9 cellular contexts compared by ENCODE assay signal in the genomic region with DNA sequence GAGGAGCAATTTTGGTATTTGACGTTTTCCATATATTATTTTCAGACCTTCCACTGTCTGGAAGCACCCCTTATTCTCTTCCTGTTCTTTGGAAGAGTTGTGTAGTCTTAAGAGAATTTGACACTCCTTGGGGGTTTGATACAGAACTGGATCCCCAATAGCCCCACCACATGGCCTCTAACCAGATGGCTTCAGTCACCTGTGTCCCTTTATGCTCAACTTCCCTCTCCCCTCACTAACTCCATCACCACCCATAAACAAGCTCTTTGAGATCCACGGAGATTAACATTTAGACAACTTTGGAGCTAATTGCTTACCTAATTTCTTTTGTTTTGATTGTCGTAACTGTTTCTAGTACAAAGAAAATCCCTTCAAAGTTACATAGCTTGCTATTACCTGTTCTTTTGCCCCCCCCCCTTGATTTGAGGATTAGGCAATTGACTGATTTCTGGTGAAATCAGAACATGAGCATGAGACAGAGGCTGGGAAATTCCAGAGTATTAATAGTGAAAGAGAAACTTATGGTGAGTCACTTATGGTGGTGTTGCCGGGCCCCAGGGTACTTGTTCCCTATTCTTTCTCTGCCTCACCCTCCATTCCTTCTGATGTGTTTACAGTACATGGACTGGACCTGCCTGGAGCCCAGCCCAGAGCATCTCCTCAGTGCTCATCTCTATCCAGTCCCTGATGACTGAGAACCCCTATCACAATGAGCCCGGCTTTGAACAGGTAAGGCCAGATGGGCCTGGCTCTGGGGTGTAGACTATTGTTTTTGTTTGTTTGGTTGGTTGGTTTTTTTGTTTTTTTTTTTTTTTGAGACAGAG. TPM values are rescaled to one million over a fixed set of nuclear protein-coding genes. Genes with fewer than 3 reads are reported as not detected.
A peak's percentile ranks its signal among the peaks of the same experiment; 100 is the strongest.
DNase-seq lines count a peak whose midpoint lies in the region; ATAC-seq, FAIRE-seq and TF ChIP-seq lines count a peak whose summit lies in the region.
"Had no signal": no experiment of that assay in that cellular context is flagged by ENCODE, and none has a peak within 500 bp of the region (broad histone marks: within the 10 kb centered on the region; RNA-seq: fewer than 3 reads in every experiment).

No MANE protein-coding gene starts in this region.

- no peaks in the 10 kb centered on the region for H3K4me1 ChIP-seq in smooth muscle cell (ENCODE audit: low read depth)
- H3K4me1 ChIP-seq in kidney (ENCODE audit: control insufficient read depth in 1 of 2, insufficient read depth in 1 of 2, low read depth in 1 of 2, low read length in 2 of 2), result peaks cover 6 to 12% of the 10 kb centered on the region in 2 donors

- peaks cover 54% of the 10 kb centered on the region for H3K4me1 Mint-ChIP-seq in activated B cell treated with CpG ODN at 0.5 μM for 24 hours

- no peak for FAIRE-seq in kidney (lab: Jason Lieb, UNC)

- H3K27me3 ChIP-seq in smooth muscle cell (ENCODE audit: low read depth) (no peaks in the 10 kb centered on the region), WERI-Rb-1 (ENCODE audit: insufficient read depth, low read depth, severe bottlenecking) (no peaks in the 10 kb centered on the region)

- CTCF ChIA-PET in activated B cell treated with CpG ODN at 0.5 μM for 24 hours (lab: Charles Lee), result interaction anchor here (0.7 to 2.2 kb wide), 4 partner anchors 23 to 117 kb away, joined by 3 to 11 read pairs (median 4); a partner anchor contains a TSS

- H3K36me3 Mint-ChIP-seq in activated B cell treated with CpG ODN at 0.5 μM for 24 hours (ENCODE audit: low read depth), result peaks cover 80% of the 10 kb centered on the region

- peaks cover 11% of the 10 kb centered on the region for H3K36me3 ChIP-seq in smooth muscle cell (ENCODE audit: low read depth)
- peaks cover 88% of the 10 kb centered on the region for H3K36me3 ChIP-seq in WERI-Rb-1
- H3K36me3 ChIP-seq in kidney (ENCODE audit: control insufficient read depth in 1 of 2, insufficient read depth in 2 of 2, low read length in 2 of 2), result peaks cover 21 to 34% of the 10 kb centered on the region in 2 donors

- 81% methylated on average over 5 of the region's 5 CpGs for WGBS in smooth muscle cell (ENCODE audit: low lambda C conversion rate)

- H3K9me3 ChIP-seq in smooth muscle cell (replicated peaks; ENCODE audit: low read depth), result no peaks in the 10 kb centered on the region
- no peaks in the 10 kb centered on the region for H3K9me3 ChIP-seq in WERI-Rb-1 (ENCODE audit: severe bottlenecking)
- no peaks in the 10 kb centered on the region for H3K9me3 ChIP-seq in kidney (ENCODE audit: control insufficient read depth in 1 of 2, low read length in 2 of 2)

- ATAC-seq in HG03139 (IDR thresholded peaks at IDR 0.05; ENCODE audit: unreplicated experiment), result peak; percentile 61
- ATAC-seq in activated B cell treated with CpG ODN at 0.5 μM for 24 hours (ENCODE audit: low read depth), result peak; percentile 90

- intact Hi-C loops in activated B cell treated with CpG ODN at 0.5 μM for 24 hours (cut with micrococcal nuclease) (loop anchor here (1.0 kb wide), 2 partner anchors 7 to 29 kb away; a partner anchor contains a TSS), kidney (cut with DNase I) (no loop called here)

- H3K9me3 Mint-ChIP-seq in activated B cell treated with CpG ODN at 0.5 μM for 24 hours, result no peaks in the 10 kb centered on the region

- no peak overlapping the region for H3K4me3 ChIP-seq in epithelial cell of esophagus (ENCODE audit: low read length)
- no peak overlapping the region for H3K4me3 ChIP-seq in smooth muscle cell
- H3K4me3 ChIP-seq in WERI-Rb-1 (ENCODE audit: low read depth, low read length), result no peak overlapping the region
- no peak overlapping the region for H3K4me3 ChIP-seq in kidney (ENCODE audit: low read length in 2 of 2)

- peak overlapping the region; percentile 60 for H3K4me3 Mint-ChIP-seq in activated B cell treated with CpG ODN at 0.5 μM for 24 hours

- no peak overlapping the region for H2AFZ ChIP-seq in smooth muscle cell (ENCODE audit: low read depth)

- no peaks in the 10 kb centered on the region for H3K27me3 Mint-ChIP-seq in activated B cell treated with CpG ODN at 0.5 μM for 24 hours

- peak; percentile 39 for DNase-seq in activated gamma-delta T cell treated with anti-CD3 and anti-CD28 coated beads, Interleukin-2, amount 50 U/mL, for 16 hours (ENCODE audit: low read depth)
- DNase-seq in activated gamma-delta T cell treated with Interleukin-2 at 50 U/mL for 16 hours (no peak), activated B cell treated with CpG ODN at 0.5 μM for 24 hours (peak; percentile 35), epithelial cell of esophagus (ENCODE audit: low read depth) (peak; percentile 99), smooth muscle cell (lab: John Stamatoyannopoulos, UW; ENCODE audit: unreplicated experiment) (no peak), WERI-Rb-1 (no peak), kidney (no peak)

- no peak overlapping the region for H3K4me2 ChIP-seq in smooth muscle cell

- POLR2A ChIA-PET in activated B cell treated with CpG ODN at 0.5 μM for 24 hours (lab: Charles Lee), result interaction anchor here (0.6 to 5.8 kb wide), 13 partner anchors 8 to 1726 kb away, joined by 3 to 61 read pairs (median 5); a partner anchor contains a TSS

- H4K20me1 ChIP-seq in smooth muscle cell (ENCODE audit: low read depth), result peaks cover 96% of the 10 kb centered on the region

- H3K9ac ChIP-seq in smooth muscle cell (ENCODE audit: low read depth) (peak overlapping the region; percentile 28), kidney (ENCODE audit: low read length in 2 of 2) (peak overlapping the region in 1 of 2 donors; percentile 26)

- H3K27ac ChIP-seq in smooth muscle cell (ENCODE audit: low read depth) (peak overlapping the region; percentile 87), WERI-Rb-1 (no peak overlapping the region; the same call in 1 of the 2 replicates), kidney (ENCODE audit: low read depth in 2 of 2, low read length in 2 of 2) (peak overlapping the region in 1 of 2 donors; percentile 35)

- H3K27ac Mint-ChIP-seq in activated B cell treated with CpG ODN at 0.5 μM for 24 hours, result peak overlapping the region; percentile 92

- H3F3A ChIP-seq in smooth muscle cell (ENCODE audit: low read depth), result peaks cover 4% of the 10 kb centered on the region

- TF ChIP-seq CTCF in activated B cell treated with CpG ODN at 0.5 μM for 24 hours (IDR thresholded peaks at IDR 0.05), result no peak
- TF ChIP-seq CTCF in epithelial cell of esophagus (IDR thresholded peaks at IDR 0.05; ENCODE audit: insufficient read depth, low read depth, low read length, missing control alignments), result no peak
- TF ChIP-seq CTCF in smooth muscle cell (IDR thresholded peaks at IDR 0.05; ENCODE audit: borderline replicate concordance, insufficient read depth, poor library complexity, severe bottlenecking), result no peak
- TF ChIP-seq CTCF in WERI-Rb-1 (IDR thresholded peaks at IDR 0.05; ENCODE audit: low read depth, low read length), result no peak
- TF ChIP-seq CTCF in kidney (IDR thresholded peaks at IDR 0.05; ENCODE audit: borderline replicate concordance, extremely low read depth, insufficient read depth), result no peak

- H3K79me2 ChIP-seq in smooth muscle cell (ENCODE audit: low read depth), result peaks cover 93% of the 10 kb centered on the region

RNA-seq across cellular contexts. Expression of a gene that starts 7.5 kb away (rescaled TPM):
- total RNA-seq in activated B cell treated with CpG ODN at 0.5 μM for 24 hours (121 and 154 TPM in 2 replicates), smooth muscle cell (67.5 and 82.5 TPM in 2 replicates), kidney (86.7 TPM)
- polyA plus RNA-seq in smooth muscle cell (73.2 and 74.3 TPM in 2 replicates), kidney (ENCODE audit: insufficient read depth, low read depth, low replicate concordance) (47.5 TPM)

RNA-seq across cellular contexts. Expression of a gene that starts 23.1 kb away (rescaled TPM):
- total RNA-seq in activated B cell treated with CpG ODN at 0.5 μM for 24 hours, result 130 and 136 TPM in 2 replicates
- total RNA-seq in smooth muscle cell, result 119 and 131 TPM in 2 replicates
- polyA plus RNA-seq in smooth muscle cell, result 229 and 232 TPM in 2 replicates
- total RNA-seq in kidney, result 71.2 TPM
- 845 TPM for polyA plus RNA-seq in kidney (ENCODE audit: insufficient read depth, low read depth, low replicate concordance)

RNA-seq across cellular contexts. Expression of a gene that starts 29.0 kb away (rescaled TPM):
- 129 and 130 TPM in 2 replicates for total RNA-seq in activated B cell treated with CpG ODN at 0.5 μM for 24 hours
- 69.0 and 69.6 TPM in 2 replicates for total RNA-seq in smooth muscle cell
- 260 and 263 TPM in 2 replicates for polyA plus RNA-seq in smooth muscle cell
- 110 TPM for total RNA-seq in kidney
- polyA plus RNA-seq in kidney (ENCODE audit: insufficient read depth, low read depth, low replicate concordance), result 203 TPM

RNA-seq across cellular contexts. Expression of a gene that starts 52.7 kb away (rescaled TPM):
- not detected in 2 replicates for total RNA-seq in activated B cell treated with CpG ODN at 0.5 μM for 24 hours
- not detected in 2 replicates for total RNA-seq in smooth muscle cell
- polyA plus RNA-seq in smooth muscle cell, result 1.6 and 1.9 TPM in 2 replicates
- total RNA-seq in kidney, result not detected
- polyA plus RNA-seq in kidney (ENCODE audit: insufficient read depth, low read depth, low replicate concordance), result not detected
- total RNA-seq: glomerular endothelial cell had no signal

Comparison
In these comparisons a context has a peak if more than half of its experiments do, and no peak if none do; other contexts are left out.
1. DNase-seq: peak in activated gamma-delta T cell treated with anti-CD3 and anti-CD28 coated beads, Interleukin-2, amount 50 U/mL, for 16 hours (single experiment), activated B cell treated with CpG ODN at 0.5 μM for 24 hours (single experiment) and epithelial cell of esophagus (single experiment); none in activated gamma-delta T cell treated with Interleukin-2 at 50 U/mL for 16 hours (single experiment), smooth muscle cell (single experiment), WERI-Rb-1 (single experiment) and kidney (single experiment).